ENCODE assay signal across 3 cellular contexts in genomic region chr2:61632276-61633169, GRCh38.
TF ChIP-seq lines count a peak whose summit lies in the region.

No MANE protein-coding gene starts in this region.

TF ChIP-seq in A549, 52 proteins besides CTCF, POLR2A, EP300 and RAD21:
- TF ChIP-seq HEYL (CRISPR knock-in tag; IDR thresholded peaks at IDR 0.05) (no peak), MYC (IDR thresholded peaks at IDR 0.05; ENCODE audit: borderline replicate concordance, low read length) (no peak), MAFK (IDR thresholded peaks at IDR 0.05; ENCODE audit: partially characterized antibody) (peak; percentile 67)
TF ChIP-seq in A549: peak in this region for 1.

TF ChIP-seq in WTC11, 78 proteins besides CTCF, POLR2A, EP300 and RAD21:
- TF ChIP-seq ATF2 (CRISPR knock-in tag; IDR thresholded peaks at IDR 0.05; ENCODE audit: borderline replicate concordance, low read depth) (no peak), USF1 (CRISPR knock-in tag; IDR thresholded peaks at IDR 0.05) (no peak), ZNF232 (CRISPR knock-in tag; IDR thresholded peaks at IDR 0.05) (no peak), NFYB (CRISPR knock-in tag; conservative IDR thresholded peaks at IDR 0.05; ENCODE audit: low read depth) (no peak)
TF ChIP-seq in WTC11: peak in this region for 0.

TF ChIP-seq in endothelial cell of umbilical vein, 7 proteins besides CTCF, POLR2A, EP300 and RAD21:
- no peak for TF ChIP-seq EZH2 (IDR thresholded peaks at IDR 0.05; ENCODE audit: borderline replicate concordance, low read depth, low read length, severe bottlenecking)
- TF ChIP-seq JUN (IDR thresholded peaks at IDR 0.05; ENCODE audit: borderline replicate concordance, insufficient read depth, insufficient read length, low read depth): no peak
- no peak for TF ChIP-seq FOS (IDR thresholded peaks at IDR 0.05; ENCODE audit: borderline replicate concordance, insufficient read depth, low read length)
- TF ChIP-seq POLR2AphosphoS5 (IDR thresholded peaks at IDR 0.05; ENCODE audit: insufficient read depth, low read depth, low read length): no peak
- TF ChIP-seq MAX (IDR thresholded peaks at IDR 0.05; ENCODE audit: insufficient read depth, insufficient read length): no peak
- no peak for TF ChIP-seq MYC (IDR thresholded peaks at IDR 0.05; ENCODE audit: low read depth, low read length)
- TF ChIP-seq GATA2 (IDR thresholded peaks at IDR 0.05; ENCODE audit: insufficient read depth, insufficient read length, low read depth, low read length): no peak
